29 cellular contexts compared by ENCODE assay signal in genomic region chr1:192363177-192363576, GRCh38. TPM values are rescaled to one million over a fixed set of nuclear protein-coding genes. Genes with fewer than 3 reads are reported as not detected.
DNase-seq lines count a peak whose midpoint lies in the region; ATAC-seq and TF ChIP-seq lines count a peak whose summit lies in the region.
"Had no signal": no experiment of that assay in that cellular context is flagged by ENCODE, and none has a peak within 500 bp of the region (broad histone marks: within the 10 kb centered on the region; RNA-seq: fewer than 3 reads in every experiment).

No MANE protein-coding gene starts in this region.

- TF ChIP-seq CTCF in 22Rv1 (IDR thresholded peaks at IDR 0.05), result 0 out of 2 replicates have a peak, but pooled peaks have one; percentile 23
- peak in 1 of 2 experiments; percentile 38; a peak in 2 of 4 replicates for TF ChIP-seq CTCF in GM23338 (conservative IDR thresholded peaks at IDR 0.05; ENCODE audit: low read depth in 2 of 2)
- TF ChIP-seq CTCF in MM.1S (IDR thresholded peaks at IDR 0.05; ENCODE audit: low read length), result peak; percentile 13
- peak; percentile 22 for TF ChIP-seq CTCF in chondrocyte (IDR thresholded peaks at IDR 0.05)

- no peaks in the 10 kb centered on the region for H3K9me3 ChIP-seq in MM.1S (replicated peaks; ENCODE audit: insufficient read depth, low read length)
- H3K9me3 ChIP-seq: A549, BLaER1, heart right ventricle, upper lobe of left lung had no signal

- H4K20me1 ChIP-seq in GM23338 (replicated peaks; ENCODE audit: insufficient read depth), result no peaks in the 10 kb centered on the region
- H4K20me1 ChIP-seq in MM.1S (ENCODE audit: insufficient read depth, low read length), result no peaks in the 10 kb centered on the region
- H4K20me1 ChIP-seq: BLaER1 had no signal

- H3K27ac Mint-ChIP-seq in GM23338 (no peak overlapping the region), chondrocyte (ENCODE audit: unreplicated experiment) (no peak overlapping the region)
- H3K27ac Mint-ChIP-seq: IgD-negative memory B cell; T-helper 1 cell treated with Interleukin-12 subunit alpha and Interleukin-12 subunit beta and Interleukin-4 antibody, amounts not matched to agents 30 μg/mL and 1 μg/mL, for 36 hours had no signal

- no peak overlapping the region for H3K27ac ChIP-seq in 22Rv1
- H3K27ac ChIP-seq in GM23338 (ENCODE audit: low read depth), result no peak overlapping the region
- H3K27ac ChIP-seq in MM.1S (ENCODE audit: low read length), result no peak overlapping the region
- H3K27ac ChIP-seq: A549, BLaER1, dorsolateral prefrontal cortex, epithelial cell of prostate, heart right ventricle, upper lobe of left lung had no signal

- no peak overlapping the region for H3K4me2 ChIP-seq in GM23338
- no peak overlapping the region for H3K4me2 ChIP-seq in MM.1S (ENCODE audit: low read depth, low read length)
- H3K4me2 ChIP-seq: A549, BLaER1 had no signal

- H3K9ac ChIP-seq in MM.1S (ENCODE audit: low read length), result no peak overlapping the region
- H3K9ac ChIP-seq: BLaER1 had no signal

- no peaks in the 10 kb centered on the region for H3K9me2 ChIP-seq in GM23338 (ENCODE audit: insufficient read depth)
- H3K9me2 ChIP-seq in MM.1S (replicated peaks; ENCODE audit: insufficient read depth, low read length), result no peaks in the 10 kb centered on the region

- H3K27me3 Mint-ChIP-seq in GM23338 (ENCODE audit: insufficient read depth, low read depth, poor library complexity) (peaks cover 2% of the 10 kb centered on the region), chondrocyte (ENCODE audit: low read depth) (peaks cover 19% of the 10 kb centered on the region)
- H3K27me3 Mint-ChIP-seq: IgD-negative memory B cell had no signal

- no peak overlapping the region for H2AFZ ChIP-seq in GM23338
- H2AFZ ChIP-seq in MM.1S (ENCODE audit: low read length), result no peak overlapping the region

- ATAC-seq in GM23338 (no peak), HG03196 (IDR thresholded peaks at IDR 0.05; ENCODE audit: unreplicated experiment) (no peak), GM19035 (IDR thresholded peaks at IDR 0.05; ENCODE audit: unreplicated experiment) (no peak)
- ATAC-seq: heart right ventricle, left lobe of liver had no signal

- DNase-seq in GM23338 (ENCODE audit: low spot score) (peak; percentile 18), MM.1S (no peak), chondrocyte (ENCODE audit: low spot score) (no peak), DMS79 (lab: John Stamatoyannopoulos, UW) (no peak), islet precursor cell (no peak)
- DNase-seq: activated CD4-positive, alpha-beta T cell treated with anti-CD3 and anti-CD28 coated beads for 48 hours; activated naive CD4-positive, alpha-beta T cell treated with anti-CD3 and anti-CD28 coated beads, Interleukin-2, amount 50 U/mL, for 16 hours; activated T-cell treated with anti-CD3 and anti-CD28 coated beads, Interleukin-2, amount 50 U/mL, for 48 hours; anterior cingulate cortex; central memory CD4-positive, alpha-beta T cell; dorsolateral prefrontal cortex; heart right ventricle; mesendoderm; NCI-H2029 treated with DMSO at 0.1 percent for 48 hours; NCI-H226; NCI-H774; retina; upper lobe of left lung had no signal

- H3K4me3 Mint-ChIP-seq in GM23338, result no peak overlapping the region
- no peak overlapping the region for H3K4me3 Mint-ChIP-seq in chondrocyte (ENCODE audit: unreplicated experiment)
- H3K4me3 Mint-ChIP-seq: IgD-negative memory B cell; T-helper 1 cell treated with Interleukin-12 subunit alpha and Interleukin-12 subunit beta and Interleukin-4 antibody, amounts not matched to agents 30 μg/mL and 1 μg/mL, for 36 hours had no signal

- H3K4me1 Mint-ChIP-seq in GM23338 (peaks cover 9% of the 10 kb centered on the region), chondrocyte (ENCODE audit: low read depth) (no peaks in the 10 kb centered on the region)
- H3K4me1 Mint-ChIP-seq: IgD-negative memory B cell had no signal

- no peaks in the 10 kb centered on the region for H3F3A ChIP-seq in GM23338 (replicated peaks; ENCODE audit: low read depth)
- H3F3A ChIP-seq in MM.1S (ENCODE audit: insufficient read depth, low read length), result no peaks in the 10 kb centered on the region

- no peaks in the 10 kb centered on the region for H3K36me3 Mint-ChIP-seq in GM23338 (ENCODE audit: low read depth)
- H3K36me3 Mint-ChIP-seq in chondrocyte (ENCODE audit: low read depth), result peaks cover 2% of the 10 kb centered on the region
- H3K36me3 Mint-ChIP-seq: IgD-negative memory B cell had no signal

- no peak overlapping the region for H3K4me3 ChIP-seq in GM23338
- H3K4me3 ChIP-seq in MM.1S (ENCODE audit: low read length), result no peak overlapping the region
- H3K4me3 ChIP-seq: A549, BLaER1, dorsolateral prefrontal cortex, heart right ventricle, upper lobe of left lung had no signal

- H3K9me3 Mint-ChIP-seq in GM23338, result no peaks in the 10 kb centered on the region
- no peaks in the 10 kb centered on the region for H3K9me3 Mint-ChIP-seq in chondrocyte (ENCODE audit: low read depth)
- H3K9me3 Mint-ChIP-seq: IgD-negative memory B cell; T-helper 1 cell treated with Interleukin-12 subunit alpha and Interleukin-12 subunit beta and Interleukin-4 antibody, amounts not matched to agents 30 μg/mL and 1 μg/mL, for 36 hours had no signal

- H3K36me3 ChIP-seq in GM23338 (ENCODE audit: insufficient read depth) (no peaks in the 10 kb centered on the region), MM.1S (replicated peaks; ENCODE audit: insufficient read depth, low read length) (no peaks in the 10 kb centered on the region)
- H3K36me3 ChIP-seq: BLaER1, heart right ventricle, upper lobe of left lung had no signal

- H3K27me3 ChIP-seq in GM23338 (ENCODE audit: insufficient read depth) (no peaks in the 10 kb centered on the region), MM.1S (replicated peaks; ENCODE audit: insufficient read depth, low read length) (no peaks in the 10 kb centered on the region)
- H3K27me3 ChIP-seq: BLaER1, heart right ventricle, upper lobe of left lung had no signal

- H3K4me1 ChIP-seq in GM23338 (ENCODE audit: insufficient read depth) (peaks cover 4% of the 10 kb centered on the region; the same call in 1 of the 2 replicates), MM.1S (ENCODE audit: low read length) (no peaks in the 10 kb centered on the region)
- H3K4me1 ChIP-seq: A549, BLaER1, heart right ventricle, upper lobe of left lung had no signal

- H3K79me2 ChIP-seq in GM23338 (replicated peaks; ENCODE audit: insufficient read depth) (no peaks in the 10 kb centered on the region), MM.1S (ENCODE audit: low read length) (no peaks in the 10 kb centered on the region)

TF ChIP-seq in GM23338, 12 proteins besides CTCF, POLR2A, EP300 and RAD21 (continues in another document):
- no peak for TF ChIP-seq POLR2AphosphoS5 (IDR thresholded peaks at IDR 0.05; ENCODE audit: low read depth)
- no peak for TF ChIP-seq ZNF114 (CRISPR knock-in tag; IDR thresholded peaks at IDR 0.05)
- no peak for TF ChIP-seq CREB1 (CRISPR knock-in tag; IDR thresholded peaks at IDR 0.05; ENCODE audit: low read depth)

RNA-seq across cellular contexts. Expression of gene RGS21, which starts 46.4 kb away (rescaled TPM):
- not detected in 2 replicates for total RNA-seq in GM23338 (2014; rRNA removed; shearing (Covaris generic))
- polyA plus RNA-seq in GM23338 (2016; fragmentation: Nextera tagmentation; extraction: Ambion mirVana), result not detected in 2 replicates
- not detected in 3 replicates for total RNA-seq in chondrocyte
- total RNA-seq: dorsolateral prefrontal cortex, fibroblast of villous mesenchyme, heart right ventricle, left lobe of liver, omental fat pad, upper lobe of left lung had no signal
- polyA plus RNA-seq: A549, heart right ventricle, IgD-negative memory B cell had no signal
